Comparison of ENCODE assay signal across 10 cellular contexts in the genomic region with DNA sequence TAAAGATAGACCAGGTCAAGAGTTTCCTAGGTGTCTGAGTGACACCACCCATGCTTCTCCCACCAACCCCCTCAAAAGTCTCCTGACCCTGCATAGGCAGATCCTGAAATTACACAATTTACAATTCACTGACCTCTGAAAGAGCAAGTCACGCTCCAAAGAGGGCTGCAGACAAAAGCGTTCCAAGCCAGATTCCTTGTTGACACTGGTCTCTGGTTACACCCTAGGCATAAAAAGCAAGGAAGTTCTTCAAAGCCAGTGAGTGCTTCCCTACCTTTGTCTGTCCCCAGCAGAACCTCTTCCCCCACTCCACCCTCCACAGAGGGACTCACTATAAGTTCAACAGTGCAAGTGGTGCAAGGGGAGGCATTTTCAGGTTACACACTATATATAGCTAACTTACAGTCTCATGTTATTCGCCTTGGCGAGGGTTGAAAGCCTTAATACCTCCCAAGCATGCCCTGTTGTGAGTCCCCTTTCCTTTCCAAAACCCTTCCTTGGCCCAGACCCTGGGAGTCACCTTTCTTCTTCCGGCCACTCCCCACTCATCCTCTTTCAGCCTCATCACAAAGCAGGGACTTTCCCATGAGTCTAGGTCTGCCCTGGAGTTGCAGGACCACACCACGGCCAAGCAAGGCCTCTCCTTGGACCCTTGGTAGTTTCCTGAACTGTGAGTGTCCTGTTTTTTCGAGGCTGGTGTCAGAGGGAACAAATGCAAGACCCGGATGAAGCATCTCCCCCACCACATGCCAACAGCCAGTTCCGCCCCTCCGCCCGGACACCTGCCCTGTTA. TPM values are rescaled to one million over a fixed set of nuclear protein-coding genes. Genes with fewer than 3 reads are reported as not detected.
DNase-seq lines count a peak whose midpoint lies in the region; ATAC-seq, FAIRE-seq and TF ChIP-seq lines count a peak whose summit lies in the region.
"Had no signal": no experiment of that assay in that cellular context is flagged by ENCODE, and none has a peak within 500 bp of the region (broad histone marks: within the 10 kb centered on the region; RNA-seq: fewer than 3 reads in every experiment).

No MANE protein-coding gene starts in this region.

- peak; percentile 29 for FAIRE-seq in K562 (lab: Jason Lieb, UNC)
- FAIRE-seq: kidney had no signal

- peak; percentile 25 to 35 for ATAC-seq in right cardiac atrium
- no peak for ATAC-seq in Right ventricle myocardium superior (ENCODE audit: poor library complexity)
- peak; percentile 68 for ATAC-seq in K562
- no peak for ATAC-seq in activated CD8-positive, alpha-beta memory T cell treated with anti-CD3 and anti-CD28 coated beads, Interleukin-2, amount 10 ng/mL, durations not matched to agents 7 days and 5 days

- H2AFZ ChIP-seq in K562 (ENCODE audit: low read depth, low read length), result peak overlapping the region; percentile 91

- TF ChIP-seq RAD21 in K562 (CRISPR knock-in tag; conservative IDR thresholded peaks at IDR 0.05 in 1 of 2, IDR thresholded peaks at IDR 0.05 in 1 of 2), result no peak; a peak in 1 of 4 replicates

- peaks cover 21% of the 10 kb centered on the region for H3K4me1 Mint-ChIP-seq in activated CD8-positive, alpha-beta memory T cell treated with anti-CD3 and anti-CD28 coated beads, Interleukin-2, amount 10 ng/mL, durations not matched to agents 7 days and 5 days

- in situ Hi-C loops in K562 (cut with MboI), result no loop called here

- no TSS peak for BruUV-seq in K562 (replicated peaks; lab: Mats Ljungman, UMichigan)

- H3K36me3 ChIP-seq in K562 (ENCODE audit: control insufficient read depth, insufficient read depth, low read length), result no peaks in the 10 kb centered on the region
- no peaks in the 10 kb centered on the region for H3K36me3 ChIP-seq in mucosa of rectum (ENCODE audit: control insufficient read depth in 2 of 2, insufficient read depth in 2 of 2, low read length in 2 of 2)

- no peaks in the 10 kb centered on the region for H3K27me3 Mint-ChIP-seq in activated CD8-positive, alpha-beta memory T cell treated with anti-CD3 and anti-CD28 coated beads, Interleukin-2, amount 10 ng/mL, durations not matched to agents 7 days and 5 days

- H4K20me1 ChIP-seq in K562 (replicated peaks; ENCODE audit: control insufficient read depth, insufficient read depth, low read length), result no peaks in the 10 kb centered on the region

- no peaks in the 10 kb centered on the region for H3K79me2 ChIP-seq in K562 (ENCODE audit: control insufficient read depth, insufficient read depth, low read length)

- no peak for DNase-seq in right cardiac atrium
- DNase-seq in Right ventricle myocardium superior, result no peak
- peak; percentile 24 to 58 (median 32) for DNase-seq in K562 (ENCODE audit: extremely low read depth in 1 of 4, low spot score in 3 of 4)
- DNase-seq in NCI-H1694 (lab: John Stamatoyannopoulos, UW), result no peak
- DNase-seq in activated CD8-positive, alpha-beta memory T cell treated with anti-CD3 and anti-CD28 coated beads, Interleukin-2, amount 10 ng/mL, durations not matched to agents 7 days and 5 days, result no peak
- DNase-seq in KG1 (lab: John Stamatoyannopoulos, UW), result no peak
- no peak for DNase-seq in NOMO-1 (lab: John Stamatoyannopoulos, UW; ENCODE audit: unreplicated experiment in 2 of 2)
- DNase-seq: kidney, T-helper 9 cell had no signal

- H3K9ac ChIP-seq in K562 (ENCODE audit: insufficient read depth in 1 of 2, low read depth in 2 of 2, low read length in 2 of 2) (peak overlapping the region; percentile 6 to 56; a peak in 3 of 4 replicates), mucosa of rectum (ENCODE audit: low read depth in 1 of 2, low read length in 2 of 2) (peak overlapping the region in 1 of 2 donors; percentile 0)

- no peaks in the 10 kb centered on the region for H3K27me3 ChIP-seq in right cardiac atrium (ENCODE audit: control insufficient read depth, insufficient read depth)
- H3K27me3 ChIP-seq in K562 (ENCODE audit: control insufficient read depth in 2 of 2, insufficient read depth in 2 of 2, low read length in 2 of 2), result no peaks in the 10 kb centered on the region
- no peaks in the 10 kb centered on the region for H3K27me3 ChIP-seq in mucosa of rectum (ENCODE audit: control insufficient read depth in 2 of 2, insufficient read depth in 2 of 2, low read length in 2 of 2)

- no peaks in the 10 kb centered on the region for H3K9me1 ChIP-seq in K562 (ENCODE audit: control insufficient read depth, insufficient read depth, low read length)

- WGBS in right cardiac atrium, result 81% methylated on average over 11 of the region's 11 CpGs
- 60% methylated on average over 10 of the region's 11 CpGs for WGBS in K562 (ENCODE audit: insufficient coverage, low coverage, missing lambda C conversion rate)

- H3K4me1 ChIP-seq in right cardiac atrium (ENCODE audit: control insufficient read depth, insufficient read depth, low read length) (no peaks in the 10 kb centered on the region), K562 (replicated peaks in 1 of 2; ENCODE audit: control insufficient read depth in 2 of 2, insufficient read depth in 2 of 2, low read length in 2 of 2) (peaks cover 26 to 39% of the 10 kb centered on the region in 2 experiments; a peak in 4 of 5 replicates), mucosa of rectum (ENCODE audit: control insufficient read depth in 2 of 2, insufficient read depth in 2 of 2, low read length in 2 of 2) (peaks cover 11 to 28% of the 10 kb centered on the region in 2 donors)

- no peak overlapping the region for H3K27ac Mint-ChIP-seq in activated CD8-positive, alpha-beta memory T cell treated with anti-CD3 and anti-CD28 coated beads, Interleukin-2, amount 10 ng/mL, durations not matched to agents 7 days and 5 days

- intact Hi-C loops in right cardiac atrium (cut with DNase I) (no loop called here), Right ventricle myocardium superior (cut with DNase I) (no loop called here), K562 (cut with micrococcal nuclease) (loop anchor here (5.0 kb wide), 1 partner anchor 84 kb away; no protein-coding TSS in a partner anchor)

- H3K4me2 ChIP-seq in K562 (ENCODE audit: insufficient read depth, low read length), result peak overlapping the region; percentile 67

- POLR2A ChIA-PET in K562 (lab: Yijun Ruan, JAX), result interaction anchor here (0.6 to 1.0 kb wide), 2 partner anchors 15 to 18 kb away, joined by 3 read pairs; no protein-coding TSS in a partner anchor

- H3K27ac ChIP-seq in right cardiac atrium (ENCODE audit: low read length) (no peak overlapping the region), K562 (ENCODE audit: extremely low read depth, low read depth, low read length) (peak overlapping the region; percentile 67), mucosa of rectum (ENCODE audit: low read depth in 2 of 2, low read length in 2 of 2) (peak overlapping the region; percentile 48 to 54)

- H3K36me3 Mint-ChIP-seq in activated CD8-positive, alpha-beta memory T cell treated with anti-CD3 and anti-CD28 coated beads, Interleukin-2, amount 10 ng/mL, durations not matched to agents 7 days and 5 days, result no peaks in the 10 kb centered on the region

- no peaks in the 10 kb centered on the region for H3K9me3 Mint-ChIP-seq in activated CD8-positive, alpha-beta memory T cell treated with anti-CD3 and anti-CD28 coated beads, Interleukin-2, amount 10 ng/mL, durations not matched to agents 7 days and 5 days (ENCODE audit: low read depth)

- H3K4me3 ChIP-seq in right cardiac atrium (ENCODE audit: low read length) (no peak overlapping the region), K562 (no peak overlapping the region), mucosa of rectum (ENCODE audit: low read length in 2 of 2) (no peak overlapping the region)

- TF ChIP-seq EP300 in K562 (IDR thresholded peaks at IDR 0.05; ENCODE audit: low read length), result no peak

- H3K9me3 ChIP-seq in right cardiac atrium (ENCODE audit: control insufficient read depth, low read length) (no peaks in the 10 kb centered on the region), K562 (replicated peaks; ENCODE audit: control insufficient read depth, insufficient read depth, low read depth, low read length) (no peaks in the 10 kb centered on the region), mucosa of rectum (ENCODE audit: control insufficient read depth in 2 of 2, low read length in 2 of 2) (no peaks in the 10 kb centered on the region)

- no peak overlapping the region for H3K4me3 Mint-ChIP-seq in activated CD8-positive, alpha-beta memory T cell treated with anti-CD3 and anti-CD28 coated beads, Interleukin-2, amount 10 ng/mL, durations not matched to agents 7 days and 5 days

- CTCF ChIA-PET in K562 (lab: Yijun Ruan, JAX; ENCODE audit: low intra/inter-chr PET ratio), result no interaction called here
- CTCF ChIA-PET in activated CD8-positive, alpha-beta memory T cell treated with anti-CD3 and anti-CD28 coated beads, Interleukin-2, amount 10 ng/mL, durations not matched to agents 7 days and 5 days (lab: Charles Lee), result no interaction called here

- TF ChIP-seq POLR2A in K562 (conservative IDR thresholded peaks at IDR 0.05), result no peak

- TF ChIP-seq CTCF in K562 (IDR thresholded peaks at IDR 0.05 in 2 of 3, conservative IDR thresholded peaks at IDR 0.05 in 1 of 3; ENCODE audit: insufficient read depth in 2 of 3, low read depth in 1 of 3, low read length in 3 of 3), result no peak

RNA-seq across cellular contexts. Expression of gene KLF3, which starts 58.0 kb away (rescaled TPM):
- total RNA-seq in right cardiac atrium (10 to 100 TPM; 22.2 to 29.3 (median 25.4) TPM), Right ventricle myocardium superior (16.5 TPM), K562 (2014; rRNA removed) (17.3 and 18.7 TPM in 2 replicates), K562 (2014; rRNA removed; fragmentation: Illumina TruSeq; extraction: Trizol) (21.7 and 24.7 TPM in 2 replicates), K562 (2015; rRNA removed; fragmentation: Illumina TruSeq; extraction: Trizol) (16.4 and 16.5 TPM in 2 replicates), K562 (2021) (42.0 and 47.2 TPM in 2 replicates)
- polyA plus RNA-seq in right cardiac atrium (10.6 TPM), K562 (2011; rRNA removed) (19.5 and 20.3 TPM in 2 replicates), K562 (2014; fragmentation: Illumina TruSeq; extraction: Trizol) (34.7 and 35.4 TPM in 2 replicates), K562 (2014; fragmentation: Nextera tagmentation; extraction: Ambion mirVana) (10 to 100 TPM in 1 of 2 experiments, 1 to 10 TPM in 1; 9.9 to 16.8 TPM), K562 (2014; rRNA removed) (18.1 and 20.2 TPM in 2 replicates)
- 43.5 and 71.2 TPM in 2 replicates for total RNA-seq in K562 (2011; cell fraction: chromatin; rRNA removed; ENCODE audit: low replicate concordance)
- total RNA-seq in K562 (2011; cell fraction: nucleolus; rRNA removed), result 24.8 and 33.7 TPM in 2 replicates
- 60.1 and 82.7 TPM in 2 replicates for total RNA-seq in K562 (2011; cell fraction: nucleoplasm; rRNA removed)
- 13.0 and 14.9 TPM in 2 replicates for polyA plus RNA-seq in K562 (2011; cell fraction: cytosol; rRNA removed)
- polyA plus RNA-seq in K562 (2011; cell fraction: nucleus; rRNA removed), result 28.1 and 33.0 TPM in 2 replicates
- polyA plus RNA-seq in K562 (2012), result 19.1 and 20.1 TPM in 2 replicates
- polyA minus RNA-seq in K562 (2011; rRNA and poly(A)+ RNA removed), result 45.2 and 57.9 TPM in 2 replicates
- polyA minus RNA-seq in K562 (2011; cell fraction: cytosol; rRNA and poly(A)+ RNA removed), result 19.7 and 24.9 TPM in 2 replicates
- polyA minus RNA-seq in K562 (2011; cell fraction: nucleus; rRNA and poly(A)+ RNA removed), result 53.9 and 76.0 TPM in 2 replicates
- 1 to 10 TPM; 2.6 to 3.5 TPM for total RNA-seq in activated CD8-positive, alpha-beta memory T cell treated with anti-CD3 and anti-CD28 coated beads, Interleukin-2, amount 10 ng/mL, durations not matched to agents 7 days and 5 days

Comparison
In these comparisons a context has a peak if more than half of its experiments do, and no peak if none do; other contexts are left out.
1. ATAC-seq: peak in right cardiac atrium (2 of 2) and K562 (single experiment); none in Right ventricle myocardium superior (single experiment) and activated CD8-positive, alpha-beta memory T cell treated with anti-CD3 and anti-CD28 coated beads, Interleukin-2, amount 10 ng/mL, durations not matched to agents 7 days and 5 days (single experiment).
2. DNase-seq: peak in K562 (4 of 4); none in right cardiac atrium (0 of 3), Right ventricle myocardium superior (single experiment), NCI-H1694 (single experiment), activated CD8-positive, alpha-beta memory T cell treated with anti-CD3 and anti-CD28 coated beads, Interleukin-2, amount 10 ng/mL, durations not matched to agents 7 days and 5 days (single experiment), KG1 (single experiment) and NOMO-1 (0 of 2).